13 cellular contexts compared by ENCODE assay signal in genomic region chr2:197455428-197455827, GRCh38. TPM values are rescaled to one million over a fixed set of nuclear protein-coding genes. Genes with fewer than 3 reads are reported as not detected.
DNase-seq lines count a peak whose midpoint lies in the region; ATAC-seq, FAIRE-seq and TF ChIP-seq lines count a peak whose summit lies in the region.
"Had no signal": no experiment of that assay in that cellular context is flagged by ENCODE, and none has a peak within 500 bp of the region (broad histone marks: within the 10 kb centered on the region; RNA-seq: fewer than 3 reads in every experiment).

No MANE protein-coding gene starts in this region.

- H3K27me3 ChIP-seq in CD8-positive, alpha-beta T cell (ENCODE audit: insufficient read depth, low read length) = no peaks in the 10 kb centered on the region
- H3K27me3 ChIP-seq in K562 (ENCODE audit: control insufficient read depth in 2 of 2, insufficient read depth in 2 of 2, low read length in 2 of 2) (no peaks in the 10 kb centered on the region), H7 (ENCODE audit: control insufficient read depth, insufficient read depth, low read length) (no peaks in the 10 kb centered on the region), ovary (no peaks in the 10 kb centered on the region)

- POLR2A ChIA-PET in CD8-positive, alpha-beta T cell (lab: Charles Lee) = interaction anchor here (1.1 to 1.3 kb wide), 2 partner anchors 21 to 44 kb away, joined by 3 to 5 read pairs; partner anchors contain the start of genes HSPD1, HSPE1 and SF3B1
- POLR2A ChIA-PET in K562 (lab: Yijun Ruan, JAX) = interaction anchor here (1.0 kb wide), 1 partner anchor 9 kb away, joined by 4 read pairs; no protein-coding TSS in a partner anchor

- FAIRE-seq in K562 (lab: Jason Lieb, UNC) = no peak

- H3K4me3 Mint-ChIP-seq in CD8-positive, alpha-beta T cell = peak overlapping the region; percentile 51
- peak overlapping the region in 3 of 4 donors; percentile 49 to 97 (median 79) for H3K4me3 Mint-ChIP-seq in IgD-negative memory B cell
- peak overlapping the region; percentile 31 for H3K4me3 Mint-ChIP-seq in natural killer cell treated with Interleukin-12 subunit alpha and Interleukin-12 subunit beta and Interleukin-15 and Interleukin-18, amount 100 ng/mL, for 72 hours

- no peak for ATAC-seq in CD8-positive, alpha-beta T cell
- ATAC-seq in K562 = no peak
- no peak for ATAC-seq in natural killer cell treated with Interleukin-12 subunit alpha and Interleukin-12 subunit beta and Interleukin-15 and Interleukin-18, amount 100 ng/mL, for 72 hours
- ATAC-seq: mucosa of descending colon, sciatic nerve had no signal

- H3K9me1 ChIP-seq in K562 (ENCODE audit: control insufficient read depth, insufficient read depth, low read length) = no peaks in the 10 kb centered on the region

- CTCF ChIA-PET in CD8-positive, alpha-beta T cell (lab: Charles Lee) = no interaction called here
- CTCF ChIA-PET in K562 (lab: Yijun Ruan, JAX; ENCODE audit: low intra/inter-chr PET ratio) = no interaction called here

- in situ Hi-C loops in K562 (cut with MboI) = no loop called here
- in situ Hi-C loops in GM13977 (cut with MboI; ENCODE audit: low pct_unique_long_range_greater_than_20kb, low sequenced_read_pairs, unreplicated experiment) = no loop called here

- H3K79me2 ChIP-seq in K562 (ENCODE audit: control insufficient read depth, insufficient read depth, low read length) = peaks cover 61% of the 10 kb centered on the region

- peaks cover 28% of the 10 kb centered on the region for H3K4me1 ChIP-seq in CD8-positive, alpha-beta T cell (ENCODE audit: insufficient read depth, low read length)
- H3K4me1 ChIP-seq in K562 (replicated peaks in 1 of 2; ENCODE audit: control insufficient read depth in 2 of 2, insufficient read depth in 2 of 2, low read length in 2 of 2) (peaks cover 0 to 3% of the 10 kb centered on the region in 2 experiments; a peak in 3 of 5 replicates), ovary (ENCODE audit: insufficient read depth) (peaks cover 3% of the 10 kb centered on the region)

- BruUV-seq in K562 (replicated peaks; lab: Mats Ljungman, UMichigan) = no TSS peak

- H3K27me3 Mint-ChIP-seq in CD8-positive, alpha-beta T cell (ENCODE audit: low read depth) = no peaks in the 10 kb centered on the region
- H3K27me3 Mint-ChIP-seq in IgD-negative memory B cell = no peaks in the 10 kb centered on the region
- no peaks in the 10 kb centered on the region for H3K27me3 Mint-ChIP-seq in natural killer cell treated with Interleukin-12 subunit alpha and Interleukin-12 subunit beta and Interleukin-15 and Interleukin-18, amount 100 ng/mL, for 72 hours

- H3K36me3 ChIP-seq in CD8-positive, alpha-beta T cell (ENCODE audit: insufficient read depth, low read length) = peaks cover 5% of the 10 kb centered on the region
- H3K36me3 ChIP-seq in K562 (ENCODE audit: control insufficient read depth, insufficient read depth, low read length) = peaks cover 17% of the 10 kb centered on the region; the same call in 1 of the 3 replicates
- H3K36me3 ChIP-seq in H7 (replicated peaks; ENCODE audit: control insufficient read depth, insufficient read depth, low read length) = no peaks in the 10 kb centered on the region
- H3K36me3 ChIP-seq in ovary = no peaks in the 10 kb centered on the region

- no peak overlapping the region for H3K27ac ChIP-seq in CD8-positive, alpha-beta T cell (ENCODE audit: low read depth, low read length)
- no peak overlapping the region for H3K27ac ChIP-seq in K562 (ENCODE audit: extremely low read depth, low read depth, low read length)
- no peak overlapping the region for H3K27ac ChIP-seq in ovary

- H3K27ac Mint-ChIP-seq in CD8-positive, alpha-beta T cell = no peak overlapping the region
- peak overlapping the region in 2 of 3 donors; percentile 24 to 41 for H3K27ac Mint-ChIP-seq in IgD-negative memory B cell
- H3K27ac Mint-ChIP-seq in natural killer cell treated with Interleukin-12 subunit alpha and Interleukin-12 subunit beta and Interleukin-15 and Interleukin-18, amount 100 ng/mL, for 72 hours = peak overlapping the region; percentile 59 to 97

- TF ChIP-seq POLR2A in K562 (conservative IDR thresholded peaks at IDR 0.05) = no peak
- TF ChIP-seq POLR2A in ovary (IDR thresholded peaks at IDR 0.05) = no peak

- TF ChIP-seq EP300 in K562 (IDR thresholded peaks at IDR 0.05; ENCODE audit: low read length) (no peak), ovary (IDR thresholded peaks at IDR 0.05) (no peak)

- no peak overlapping the region; a peak in 1 of 4 replicates for H3K9ac ChIP-seq in K562 (ENCODE audit: insufficient read depth in 1 of 2, low read depth in 2 of 2, low read length in 2 of 2)

- no peak for TF ChIP-seq RAD21 in K562 (CRISPR knock-in tag; conservative IDR thresholded peaks at IDR 0.05 in 1 of 2, IDR thresholded peaks at IDR 0.05 in 1 of 2)

- peaks cover 63% of the 10 kb centered on the region for H3K4me1 Mint-ChIP-seq in CD8-positive, alpha-beta T cell (ENCODE audit: low read depth)
- peaks cover 21 to 35% (median 30%) of the 10 kb centered on the region in 3 donors for H3K4me1 Mint-ChIP-seq in IgD-negative memory B cell
- H3K4me1 Mint-ChIP-seq in natural killer cell treated with Interleukin-12 subunit alpha and Interleukin-12 subunit beta and Interleukin-15 and Interleukin-18, amount 100 ng/mL, for 72 hours (ENCODE audit: low read depth in 2 of 2) = peaks cover 33 to 47% of the 10 kb centered on the region in 2 donors

- no peaks in the 10 kb centered on the region for H3K9me3 ChIP-seq in CD8-positive, alpha-beta T cell (ENCODE audit: low read length)
- no peaks in the 10 kb centered on the region for H3K9me3 ChIP-seq in K562 (replicated peaks; ENCODE audit: control insufficient read depth, insufficient read depth, low read depth, low read length)
- no peaks in the 10 kb centered on the region for H3K9me3 ChIP-seq in ovary
- H3K9me3 ChIP-seq: mucosa of descending colon had no signal

- 100% methylated on average over 1 of the region's 1 CpG for WGBS in K562 (ENCODE audit: insufficient coverage, low coverage, missing lambda C conversion rate)
- 90 to 92% (median 90%) methylated on average over 1 of the region's 1 CpG for whole genome bisulfite sequencing in ovary, 3 donors

- no peak for TF ChIP-seq CTCF in CD8-positive, alpha-beta T cell (IDR thresholded peaks at IDR 0.05)
- no peak for TF ChIP-seq CTCF in K562 (IDR thresholded peaks at IDR 0.05 in 2 of 3, conservative IDR thresholded peaks at IDR 0.05 in 1 of 3; ENCODE audit: insufficient read depth in 2 of 3, low read depth in 1 of 3, low read length in 3 of 3)
- TF ChIP-seq CTCF in GM13977 (IDR thresholded peaks at IDR 0.05; ENCODE audit: extremely low read depth, insufficient read depth, missing control alignments) = no peak
- no peak for TF ChIP-seq CTCF in ovary (IDR thresholded peaks at IDR 0.05)

- no peak overlapping the region for H2AFZ ChIP-seq in K562 (ENCODE audit: low read depth, low read length)

- H4K20me1 ChIP-seq in K562 (replicated peaks; ENCODE audit: control insufficient read depth, insufficient read depth, low read length) = no peaks in the 10 kb centered on the region

- peaks cover 42% of the 10 kb centered on the region for H3K36me3 Mint-ChIP-seq in CD8-positive, alpha-beta T cell
- no peaks in the 10 kb centered on the region for H3K36me3 Mint-ChIP-seq in IgD-negative memory B cell
- H3K36me3 Mint-ChIP-seq in natural killer cell treated with Interleukin-12 subunit alpha and Interleukin-12 subunit beta and Interleukin-15 and Interleukin-18, amount 100 ng/mL, for 72 hours = no peaks in the 10 kb centered on the region

- intact Hi-C loops in CD8-positive, alpha-beta T cell (cut with DNase I, micrococcal nuclease) = loop anchor here in 1 of 2 experiments (5.0 kb wide), 1 partner anchor 33 kb away; no protein-coding TSS in a partner anchor
- intact Hi-C loops in K562 (cut with micrococcal nuclease) = no loop called here
- intact Hi-C loops in ovary (cut with DNase I) = no loop called here

- H3K9me3 Mint-ChIP-seq in CD8-positive, alpha-beta T cell = no peaks in the 10 kb centered on the region
- H3K9me3 Mint-ChIP-seq in IgD-negative memory B cell = no peaks in the 10 kb centered on the region
- peaks cover 3% of the 10 kb centered on the region for H3K9me3 Mint-ChIP-seq in natural killer cell treated with Interleukin-12 subunit alpha and Interleukin-12 subunit beta and Interleukin-15 and Interleukin-18, amount 100 ng/mL, for 72 hours

- DNase-seq in CD8-positive, alpha-beta T cell = no peak
- DNase-seq in K562 (ENCODE audit: extremely low read depth in 1 of 4, low spot score in 3 of 4) = no peak
- DNase-seq in natural killer cell treated with Interleukin-12 subunit alpha and Interleukin-12 subunit beta and Interleukin-15 and Interleukin-18, amount 100 ng/mL, for 72 hours (ENCODE audit: low spot score) = no peak
- DNase-seq in H7 = no peak
- no peak for DNase-seq in GM13977 (ENCODE audit: low spot score)
- no peak for DNase-seq in ovary
- DNase-seq: activated CD4-positive, alpha-beta T cell treated with anti-CD3 and anti-CD28 coated beads for 1 hour; COR-L47; Kasumi-1; mucosa of descending colon; substantia nigra had no signal

- 0 out of 2 replicates have a peak overlapping the region, but pooled peaks have one; percentile 96 for H3K4me2 ChIP-seq in K562 (ENCODE audit: insufficient read depth, low read length)

- H3K4me3 ChIP-seq in CD8-positive, alpha-beta T cell (ENCODE audit: low read depth, low read length) = no peak overlapping the region
- H3K4me3 ChIP-seq in K562 = no peak overlapping the region
- H3K4me3 ChIP-seq in H7 (ENCODE audit: insufficient read depth, low read depth, low read length) = no peak overlapping the region
- H3K4me3 ChIP-seq in ovary = no peak overlapping the region
- H3K4me3 ChIP-seq: mucosa of descending colon had no signal

RNA-seq across cellular contexts. Expression of gene COQ10B, which starts 2.1 kb away (rescaled TPM):
- 10 to 100 TPM; 66.9 to 67.6 TPM for total RNA-seq in CD8-positive, alpha-beta T cell
- 29.9 TPM for polyA plus RNA-seq in IgD-negative memory B cell
- total RNA-seq in K562 (2011; cell fraction: chromatin; rRNA removed; ENCODE audit: low replicate concordance) = 8.4 and 11.7 TPM in 2 replicates
- total RNA-seq in K562 (2011; cell fraction: nucleolus; rRNA removed) = 7.0 and 9.7 TPM in 2 replicates
- total RNA-seq in K562 (2011; cell fraction: nucleoplasm; rRNA removed) = 10.8 and 22.4 TPM in 2 replicates
- total RNA-seq in K562 (2014; rRNA removed) = 6.9 and 7.6 TPM in 2 replicates
- total RNA-seq in K562 (2014; rRNA removed; fragmentation: Illumina TruSeq; extraction: Trizol) = 13.1 and 15.9 TPM in 2 replicates
- total RNA-seq in K562 (2015; rRNA removed; fragmentation: Illumina TruSeq; extraction: Trizol) = 10.8 and 11.1 TPM in 2 replicates
- 8.5 and 9.8 TPM in 2 replicates for total RNA-seq in K562 (2021)
- polyA plus RNA-seq in K562 (2011; rRNA removed) = 1.8 and 3.1 TPM in 2 replicates
- 0.86 and 1.4 TPM in 2 replicates for polyA plus RNA-seq in K562 (2011; cell fraction: cytosol; rRNA removed)
- polyA plus RNA-seq in K562 (2011; cell fraction: nucleus; rRNA removed) = 1.5 and 1.9 TPM in 2 replicates
- polyA plus RNA-seq in K562 (2012) = 6.8 and 10.0 TPM in 2 replicates
- 8.8 and 9.7 TPM in 2 replicates for polyA plus RNA-seq in K562 (2014; fragmentation: Illumina TruSeq; extraction: Trizol)
- polyA plus RNA-seq in K562 (2014; fragmentation: Nextera tagmentation; extraction: Ambion mirVana) = 1 to 10 TPM; 7.2 to 7.7 TPM
- polyA plus RNA-seq in K562 (2014; rRNA removed) = 7.1 and 9.3 TPM in 2 replicates
- polyA minus RNA-seq in K562 (2011; rRNA and poly(A)+ RNA removed) = 4.2 and 4.7 TPM in 2 replicates
- polyA minus RNA-seq in K562 (2011; cell fraction: cytosol; rRNA and poly(A)+ RNA removed) = 1.1 and 1.7 TPM in 2 replicates
- polyA minus RNA-seq in K562 (2011; cell fraction: nucleus; rRNA and poly(A)+ RNA removed) = 5.7 and 8.9 TPM in 2 replicates
- total RNA-seq in natural killer cell treated with Interleukin-12 subunit alpha and Interleukin-12 subunit beta and Interleukin-15 and Interleukin-18, amount 100 ng/mL, for 72 hours = 10 to 100 TPM; 27.8 to 40.4 TPM
- total RNA-seq in H7 (2014; rRNA removed; shearing (Covaris generic)) = 23.4 and 23.8 TPM in 2 replicates
- total RNA-seq in ovary = 10 to 100 TPM; 16.4 to 23.1 (median 18.4) TPM
- polyA plus RNA-seq in ovary = 10 to 100 TPM; 12.8 to 16.0 TPM

RNA-seq across cellular contexts. Expression of gene SF3B1, which starts 20.6 kb away (rescaled TPM):
- total RNA-seq in CD8-positive, alpha-beta T cell = 100 to 1,000 TPM; 525 to 526 TPM
- 124 TPM for polyA plus RNA-seq in IgD-negative memory B cell
- 275 and 561 TPM in 2 replicates for total RNA-seq in K562 (2011; cell fraction: chromatin; rRNA removed; ENCODE audit: low replicate concordance)
- 81.5 and 115 TPM in 2 replicates for total RNA-seq in K562 (2011; cell fraction: nucleolus; rRNA removed)
- total RNA-seq in K562 (2011; cell fraction: nucleoplasm; rRNA removed) = 184 and 196 TPM in 2 replicates
- 96.2 and 118 TPM in 2 replicates for total RNA-seq in K562 (2014; rRNA removed)
- total RNA-seq in K562 (2014; rRNA removed; fragmentation: Illumina TruSeq; extraction: Trizol) = 209 and 283 TPM in 2 replicates
- total RNA-seq in K562 (2015; rRNA removed; fragmentation: Illumina TruSeq; extraction: Trizol) = 168 and 176 TPM in 2 replicates
- total RNA-seq in K562 (2021) = 180 and 182 TPM in 2 replicates
- 340 and 377 TPM in 2 replicates for polyA plus RNA-seq in K562 (2011; rRNA removed)
- polyA plus RNA-seq in K562 (2011; cell fraction: cytosol; rRNA removed) = 104 and 199 TPM in 2 replicates
- polyA plus RNA-seq in K562 (2011; cell fraction: nucleus; rRNA removed) = 387 and 786 TPM in 2 replicates
- 124 and 183 TPM in 2 replicates for polyA plus RNA-seq in K562 (2012)
- 238 and 243 TPM in 2 replicates for polyA plus RNA-seq in K562 (2014; fragmentation: Illumina TruSeq; extraction: Trizol)
- polyA plus RNA-seq in K562 (2014; fragmentation: Nextera tagmentation; extraction: Ambion mirVana) = 100 to 1,000 TPM; 125 to 177 TPM
- 144 and 145 TPM in 2 replicates for polyA plus RNA-seq in K562 (2014; rRNA removed)
- polyA minus RNA-seq in K562 (2011; rRNA and poly(A)+ RNA removed) = 859 and 924 TPM in 2 replicates
- polyA minus RNA-seq in K562 (2011; cell fraction: cytosol; rRNA and poly(A)+ RNA removed) = 67.3 and 81.8 TPM in 2 replicates
- polyA minus RNA-seq in K562 (2011; cell fraction: nucleus; rRNA and poly(A)+ RNA removed) = 130 and 336 TPM in 2 replicates
- 100 to 1,000 TPM; 272 to 287 TPM for total RNA-seq in natural killer cell treated with Interleukin-12 subunit alpha and Interleukin-12 subunit beta and Interleukin-15 and Interleukin-18, amount 100 ng/mL, for 72 hours
- total RNA-seq in H7 (2014; rRNA removed; shearing (Covaris generic)) = 263 and 351 TPM in 2 replicates
- total RNA-seq in ovary = 100 to 1,000 TPM; 190 to 336 (median 245) TPM
- 100 to 1,000 TPM; 189 to 245 TPM for polyA plus RNA-seq in ovary

RNA-seq across cellular contexts. Expression of gene HSPD1, which starts 44.2 kb away (rescaled TPM):
- 100 to 1,000 TPM; 162 to 163 TPM for total RNA-seq in CD8-positive, alpha-beta T cell
- polyA plus RNA-seq in IgD-negative memory B cell (92.3 TPM), K562 (2011; rRNA removed) (411 and 575 TPM in 2 replicates), K562 (2014; fragmentation: Illumina TruSeq; extraction: Trizol) (654 and 736 TPM in 2 replicates), K562 (2014; fragmentation: Nextera tagmentation; extraction: Ambion mirVana) (1,000 to 10,000 TPM in 1 of 2 experiments, 100 to 1,000 TPM in 1; 622 to 1,014 TPM), K562 (2014; rRNA removed) (508 and 510 TPM in 2 replicates), ovary (100 to 1,000 TPM; 153 to 343 TPM)
- 178 and 396 TPM in 2 replicates for total RNA-seq in K562 (2011; cell fraction: chromatin; rRNA removed; ENCODE audit: low replicate concordance)
- 123 and 133 TPM in 2 replicates for total RNA-seq in K562 (2011; cell fraction: nucleolus; rRNA removed)
- 166 and 176 TPM in 2 replicates for total RNA-seq in K562 (2011; cell fraction: nucleoplasm; rRNA removed)
- total RNA-seq in K562 (2014; rRNA removed) (398 and 400 TPM in 2 replicates), K562 (2014; rRNA removed; fragmentation: Illumina TruSeq; extraction: Trizol) (816 and 890 TPM in 2 replicates), K562 (2015; rRNA removed; fragmentation: Illumina TruSeq; extraction: Trizol) (663 and 710 TPM in 2 replicates), K562 (2021) (561 and 583 TPM in 2 replicates), ovary (100 to 1,000 TPM; 146 to 289 (median 192) TPM)
- polyA plus RNA-seq in K562 (2011; cell fraction: cytosol; rRNA removed) = 100 and 172 TPM in 2 replicates
- polyA plus RNA-seq in K562 (2011; cell fraction: nucleus; rRNA removed) = 163 and 169 TPM in 2 replicates
- 361 and 520 TPM in 2 replicates for polyA plus RNA-seq in K562 (2012)
- 835 and 848 TPM in 2 replicates for polyA minus RNA-seq in K562 (2011; rRNA and poly(A)+ RNA removed)
- 305 and 355 TPM in 2 replicates for polyA minus RNA-seq in K562 (2011; cell fraction: cytosol; rRNA and poly(A)+ RNA removed)
- 151 and 279 TPM in 2 replicates for polyA minus RNA-seq in K562 (2011; cell fraction: nucleus; rRNA and poly(A)+ RNA removed)
- 100 to 1,000 TPM; 380 to 655 TPM for total RNA-seq in natural killer cell treated with Interleukin-12 subunit alpha and Interleukin-12 subunit beta and Interleukin-15 and Interleukin-18, amount 100 ng/mL, for 72 hours
- total RNA-seq in H7 (2014; rRNA removed; shearing (Covaris generic)) = 552 and 723 TPM in 2 replicates

RNA-seq across cellular contexts. Expression of gene HSPE1, which starts 44.8 kb away (rescaled TPM):
- 10 to 100 TPM; 76.7 to 76.8 TPM for total RNA-seq in CD8-positive, alpha-beta T cell
- polyA plus RNA-seq in IgD-negative memory B cell (149 TPM), K562 (2011; rRNA removed) (267 and 371 TPM in 2 replicates), K562 (2014; fragmentation: Illumina TruSeq; extraction: Trizol) (574 and 695 TPM in 2 replicates), K562 (2014; fragmentation: Nextera tagmentation; extraction: Ambion mirVana) (1,000 to 10,000 TPM in 1 of 2 experiments, 100 to 1,000 TPM in 1; 880 to 1,007 TPM), K562 (2014; rRNA removed) (843 and 986 TPM in 2 replicates), ovary (100 to 1,000 TPM in 1 of 2 donors, 10 to 100 TPM in 1; 67.2 to 128 TPM)
- 32.0 and 68.8 TPM in 2 replicates for total RNA-seq in K562 (2011; cell fraction: chromatin; rRNA removed; ENCODE audit: low replicate concordance)
- total RNA-seq in K562 (2011; cell fraction: nucleolus; rRNA removed) = 34.5 and 38.0 TPM in 2 replicates
- 51.1 and 56.8 TPM in 2 replicates for total RNA-seq in K562 (2011; cell fraction: nucleoplasm; rRNA removed)
- total RNA-seq in K562 (2014; rRNA removed) (395 and 427 TPM in 2 replicates), K562 (2014; rRNA removed; fragmentation: Illumina TruSeq; extraction: Trizol) (649 and 664 TPM in 2 replicates), K562 (2015; rRNA removed; fragmentation: Illumina TruSeq; extraction: Trizol) (576 and 612 TPM in 2 replicates), K562 (2021) (223 and 261 TPM in 2 replicates), ovary (100 to 1,000 TPM in 1 of 7 donors, 10 to 100 TPM in 6; 57.8 to 110 (median 69.5) TPM)
- 41.1 and 116 TPM in 2 replicates for polyA plus RNA-seq in K562 (2011; cell fraction: cytosol; rRNA removed)
- polyA plus RNA-seq in K562 (2011; cell fraction: nucleus; rRNA removed) = 31.9 and 45.6 TPM in 2 replicates
- 140 and 1,187 TPM in 2 replicates for polyA plus RNA-seq in K562 (2012)
- 192 and 215 TPM in 2 replicates for polyA minus RNA-seq in K562 (2011; rRNA and poly(A)+ RNA removed)
- polyA minus RNA-seq in K562 (2011; cell fraction: cytosol; rRNA and poly(A)+ RNA removed) = 29.0 and 38.2 TPM in 2 replicates
- 30.8 and 50.2 TPM in 2 replicates for polyA minus RNA-seq in K562 (2011; cell fraction: nucleus; rRNA and poly(A)+ RNA removed)
- 100 to 1,000 TPM; 140 to 158 TPM for total RNA-seq in natural killer cell treated with Interleukin-12 subunit alpha and Interleukin-12 subunit beta and Interleukin-15 and Interleukin-18, amount 100 ng/mL, for 72 hours
- total RNA-seq in H7 (2014; rRNA removed; shearing (Covaris generic)) = 208 and 213 TPM in 2 replicates
